ENCODE assay signal across 13 cellular contexts in genomic region chr9:95311956-95312355, GRCh38.
"Had no signal": no experiment of that assay in that cellular context is flagged by ENCODE, and none has a peak within 500 bp of the region (broad histone marks: within the 10 kb centered on the region; RNA-seq: fewer than 3 reads in every experiment).

No MANE protein-coding gene starts in this region.

- DNase-seq: activated CD4-positive, alpha-beta T cell treated with anti-CD3 and anti-CD28 coated beads, Interleukin-2, amount 10 ng/mL, durations not matched to agents 7 days and 5 days; activated CD4-positive, CD25-positive, alpha-beta regulatory T cell treated with anti-CD3 and anti-CD28 coated beads, Interleukin-2, amount 50 U/mL, for 72 hours; activated CD8-positive, alpha-beta T cell treated with anti-CD3 and anti-CD28 coated beads for 36 hours; activated gamma-delta T cell treated with Interleukin-2 at 50 U/mL for 16 hours; activated T-cell treated with anti-CD3 and anti-CD28 coated beads, Interleukin-2, amount 50 U/mL, for 1 hour; aorta; effector CD4-positive, alpha-beta T cell; heart right ventricle; left colon; stimulated activated CD4-positive, alpha-beta T cell treated with anti-CD3 and anti-CD28 coated beads, Interleukin-2, amount 100 ng/mL, for 48 hours; stimulated activated naive CD8-positive, alpha-beta T cell treated with anti-CD3 and anti-CD28 coated beads, Interleukin-15, amount 100 ng/mL, for 72 hours; tibial artery; WERI-Rb-1 had no signal

- H3K27ac ChIP-seq: heart right ventricle, tibial artery, WERI-Rb-1 had no signal

- H3K4me3 ChIP-seq: tibial artery had no signal

- H3K9me3 ChIP-seq: heart right ventricle, tibial artery had no signal

- H3K27me3 ChIP-seq: heart right ventricle, tibial artery had no signal

- H3K36me3 ChIP-seq: heart right ventricle, tibial artery, WERI-Rb-1 had no signal
